In the genomic region with DNA sequence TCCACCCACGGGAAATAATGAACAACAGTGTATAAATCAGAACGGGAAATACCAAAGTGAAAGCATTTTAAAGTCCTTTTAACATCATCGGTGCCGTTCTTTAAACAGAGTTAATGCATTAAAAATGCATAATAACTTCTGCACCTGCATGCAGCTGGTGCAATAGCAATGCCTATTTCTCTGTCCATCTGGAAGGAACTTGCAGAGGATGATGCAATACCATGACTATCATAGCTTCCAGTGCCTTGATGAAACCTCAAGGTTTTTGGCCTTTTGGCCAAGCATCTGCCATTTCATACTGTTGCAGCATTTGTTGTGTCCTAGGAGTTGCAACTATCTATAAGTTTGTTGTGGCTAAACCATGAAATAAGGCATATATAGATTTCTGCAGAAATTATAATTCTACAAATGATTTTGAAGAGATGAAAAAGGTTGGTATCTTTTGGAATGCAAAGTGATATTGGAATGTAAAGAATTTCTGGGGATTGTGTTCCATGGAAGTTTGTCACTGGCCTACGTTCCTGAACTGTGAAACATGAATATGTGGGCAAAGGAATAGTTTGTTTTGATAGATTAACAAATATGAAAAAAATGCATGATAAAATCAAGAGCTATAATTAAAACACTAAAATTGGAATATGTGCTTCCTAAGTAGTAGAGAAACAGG, we compare ENCODE assay signal across 13 cellular contexts. TPM values are rescaled to one million over a fixed set of nuclear protein-coding genes. Genes with fewer than 3 reads are reported as not detected.
DNase-seq lines count a peak whose midpoint lies in the region; ATAC-seq, FAIRE-seq and TF ChIP-seq lines count a peak whose summit lies in the region.
"Had no signal": no experiment of that assay in that cellular context is flagged by ENCODE, and none has a peak within 500 bp of the region (broad histone marks: within the 10 kb centered on the region; RNA-seq: fewer than 3 reads in every experiment).

No MANE protein-coding gene starts in this region.

- CTCF ChIA-PET in OCI-LY7 (lab: Charles Lee; ENCODE audit: unreplicated experiment) = no interaction called here
- CTCF ChIA-PET in activated CD8-positive, alpha-beta T cell treated with anti-CD3 and anti-CD28 coated beads for 36 hours (lab: Charles Lee) = interaction anchor here (0.6 to 3.5 kb wide), 6 partner anchors 9 to 93 kb away, joined by 3 to 17 read pairs (median 4); a partner anchor contains a TSS

- H2AFZ ChIP-seq in OCI-LY7 (ENCODE audit: low read length) = peak overlapping the region; percentile 43; the same call in 1 of the 2 replicates

- peaks cover 47% of the 10 kb centered on the region for H3K4me1 Mint-ChIP-seq in osteocyte (ENCODE audit: unreplicated experiment)
- H3K4me1 Mint-ChIP-seq in activated CD8-positive, alpha-beta T cell treated with anti-CD3 and anti-CD28 coated beads for 36 hours (ENCODE audit: low read depth) = no peaks in the 10 kb centered on the region

- H4K20me1 ChIP-seq in OCI-LY7 (ENCODE audit: insufficient read depth, low read length) = no peaks in the 10 kb centered on the region

- no peaks in the 10 kb centered on the region for H3K36me3 ChIP-seq in OCI-LY7 (ENCODE audit: insufficient read depth, low read length)
- H3K36me3 ChIP-seq in HAP-1 (replicated peaks) = no peaks in the 10 kb centered on the region
- H3K36me3 ChIP-seq: left lung had no signal

- POLR2A ChIA-PET in OCI-LY7 (lab: Charles Lee) = interaction anchor here (0.9 to 3.9 kb wide), 4 partner anchors 9 to 48 kb away, joined by 4 to 29 read pairs (median 6); a partner anchor contains a TSS
- POLR2A ChIA-PET in activated CD8-positive, alpha-beta T cell treated with anti-CD3 and anti-CD28 coated beads for 36 hours (lab: Charles Lee) = no interaction called here

- no peaks in the 10 kb centered on the region for H3K9me2 ChIP-seq in OCI-LY7 (ENCODE audit: insufficient read depth, low read length)

- H3K27ac Mint-ChIP-seq in osteocyte (ENCODE audit: unreplicated experiment) = peak overlapping the region; percentile 77
- H3K27ac Mint-ChIP-seq in activated CD8-positive, alpha-beta T cell treated with anti-CD3 and anti-CD28 coated beads for 36 hours = no peak overlapping the region

- BruUV-seq in OCI-LY7 (replicated peaks; lab: Mats Ljungman, UMichigan) = no TSS peak

- H3K4me3 ChIP-seq in OCI-LY7 (ENCODE audit: low read depth, low read length, poor library complexity, severe bottlenecking) (no peak overlapping the region), HAP-1 (no peak overlapping the region)
- H3K4me3 ChIP-seq: left lung had no signal

- DNase-seq in H54 (ENCODE audit: insufficient read length, low spot score) (peak; percentile 33), OCI-LY7 (ENCODE audit: low spot score) (peak; percentile 16), dermis blood vessel endothelial cell (peak; percentile 84), osteocyte (ENCODE audit: extremely low spot score, unreplicated experiment) (no peak), HAP-1 (ENCODE audit: low spot score in 2 of 2) (no peak), NCI-H2171 treated with DMSO at 0.1 percent for 48 hours (lab: John Stamatoyannopoulos, UW) (no peak), NOMO-1 treated with dmso at 0.1 percent for 144 hours (lab: John Stamatoyannopoulos, UW; ENCODE audit: unreplicated experiment) (no peak)
- no peak for DNase-seq in activated CD8-positive, alpha-beta T cell treated with anti-CD3 and anti-CD28 coated beads for 36 hours
- DNase-seq: activated CD4-positive, CD25-positive, alpha-beta regulatory T cell; KG1; left lung; NCI-H774; right cardiac atrium had no signal

- H3K4me3 Mint-ChIP-seq in osteocyte (ENCODE audit: unreplicated experiment) = no peak overlapping the region
- H3K4me3 Mint-ChIP-seq in activated CD8-positive, alpha-beta T cell treated with anti-CD3 and anti-CD28 coated beads for 36 hours = no peak overlapping the region

- no peak for TF ChIP-seq POLR2A in H54 (IDR thresholded peaks at IDR 0.05; ENCODE audit: low read depth, low read length)

- no peak overlapping the region for H3K27ac ChIP-seq in OCI-LY7 (ENCODE audit: low read depth, low read length, poor library complexity, severe bottlenecking)
- H3K27ac ChIP-seq: left lung had no signal

- H3K9me3 ChIP-seq in OCI-LY7 (ENCODE audit: low read length) (no peaks in the 10 kb centered on the region), HAP-1 (no peaks in the 10 kb centered on the region)
- H3K9me3 ChIP-seq: left lung had no signal

- H3K9me3 Mint-ChIP-seq in osteocyte (ENCODE audit: unreplicated experiment) = no peaks in the 10 kb centered on the region
- H3K9me3 Mint-ChIP-seq in activated CD8-positive, alpha-beta T cell treated with anti-CD3 and anti-CD28 coated beads for 36 hours = no peaks in the 10 kb centered on the region

- intact Hi-C loops in OCI-LY7 (cut with micrococcal nuclease; ENCODE audit: unreplicated experiment) = no loop called here
- intact Hi-C loops in activated CD8-positive, alpha-beta T cell treated with anti-CD3 and anti-CD28 coated beads for 36 hours (cut with micrococcal nuclease) = no loop called here

- H3K36me3 Mint-ChIP-seq in osteocyte (ENCODE audit: unreplicated experiment) = no peaks in the 10 kb centered on the region
- no peaks in the 10 kb centered on the region for H3K36me3 Mint-ChIP-seq in activated CD8-positive, alpha-beta T cell treated with anti-CD3 and anti-CD28 coated beads for 36 hours (ENCODE audit: low read depth)

- no peaks in the 10 kb centered on the region for H3K27me3 Mint-ChIP-seq in osteocyte (ENCODE audit: unreplicated experiment)
- peaks cover 3% of the 10 kb centered on the region for H3K27me3 Mint-ChIP-seq in activated CD8-positive, alpha-beta T cell treated with anti-CD3 and anti-CD28 coated beads for 36 hours

- no peaks in the 10 kb centered on the region for H3K79me2 ChIP-seq in OCI-LY7 (ENCODE audit: insufficient read depth, low read depth, low read length)

- peak; percentile 98 for FAIRE-seq in H54 (lab: Jason Lieb, UNC)

- H3K4me2 ChIP-seq in OCI-LY7 (ENCODE audit: low read length) = no peak overlapping the region

- in situ Hi-C loops in HAP-1 (cut with MboI; ENCODE audit: low sequenced_read_pairs) = no loop called here

- ATAC-seq in activated CD8-positive, alpha-beta T cell treated with anti-CD3 and anti-CD28 coated beads for 36 hours = no peak
- ATAC-seq: left lung, right cardiac atrium had no signal

- H3K4me1 ChIP-seq in OCI-LY7 (ENCODE audit: insufficient read depth, low read length, poor library complexity, severe bottlenecking) (peaks cover 6% of the 10 kb centered on the region), HAP-1 (peaks cover 7% of the 10 kb centered on the region)

- H3K27me3 ChIP-seq in HAP-1 (ENCODE audit: low read depth) = no peaks in the 10 kb centered on the region
- H3K27me3 ChIP-seq: left lung had no signal

- no peak for TF ChIP-seq CTCF in OCI-LY7 (conservative IDR thresholded peaks at IDR 0.05; ENCODE audit: low read length)
- no peak for TF ChIP-seq CTCF in osteocyte (IDR thresholded peaks at IDR 0.05)
- TF ChIP-seq CTCF in activated CD8-positive, alpha-beta T cell treated with anti-CD3 and anti-CD28 coated beads for 36 hours (IDR thresholded peaks at IDR 0.05) = no peak

RNA-seq across cellular contexts. Expression of a gene that starts 9.8 kb away (rescaled TPM):
- 239 and 376 TPM in 2 replicates for total RNA-seq in OCI-LY7 (2014; rRNA removed; shearing (Covaris generic))
- total RNA-seq in OCI-LY7 (2022) (367 and 403 TPM in 2 replicates), dermis blood vessel endothelial cell (240 and 255 TPM in 2 replicates), osteocyte (327 and 333 TPM in 2 replicates)
- 100 to 1,000 TPM; 303 to 309 TPM for total RNA-seq in activated CD8-positive, alpha-beta T cell treated with anti-CD3 and anti-CD28 coated beads for 36 hours

RNA-seq across cellular contexts. Expression of a gene that starts 12.1 kb away (rescaled TPM):
- total RNA-seq in OCI-LY7 (2014; rRNA removed; shearing (Covaris generic)) = not detected in 2 replicates
- total RNA-seq in OCI-LY7 (2022) (not detected in 2 replicates), dermis blood vessel endothelial cell (under 0.01 TPM in 1 of 2 replicates, not detected in the other), osteocyte (0.38 and 0.63 TPM in 2 replicates)
- total RNA-seq in activated CD8-positive, alpha-beta T cell treated with anti-CD3 and anti-CD28 coated beads for 36 hours = not detected
- total RNA-seq: left lung, right cardiac atrium had no signal

RNA-seq across cellular contexts. Expression of a gene that starts 35.9 kb away (rescaled TPM):
- not detected in 2 replicates for total RNA-seq in OCI-LY7 (2014; rRNA removed; shearing (Covaris generic))
- total RNA-seq in OCI-LY7 (2022) = not detected in 2 replicates
- total RNA-seq in dermis blood vessel endothelial cell = not detected in 2 replicates
- not detected in 2 replicates for total RNA-seq in osteocyte
- total RNA-seq in activated CD8-positive, alpha-beta T cell treated with anti-CD3 and anti-CD28 coated beads for 36 hours = not detected
- total RNA-seq: left lung, right cardiac atrium had no signal

RNA-seq across cellular contexts. Expression of a gene that starts 46.3 kb away (rescaled TPM):
- total RNA-seq in OCI-LY7 (2014; rRNA removed; shearing (Covaris generic)) = not detected in 2 replicates
- not detected in 2 replicates for total RNA-seq in OCI-LY7 (2022)
- total RNA-seq in dermis blood vessel endothelial cell = not detected in 2 replicates
- total RNA-seq in osteocyte = not detected in 2 replicates
- total RNA-seq in activated CD8-positive, alpha-beta T cell treated with anti-CD3 and anti-CD28 coated beads for 36 hours = not detected
- total RNA-seq: left lung, right cardiac atrium had no signal

Comparison
In these comparisons a context has a peak if more than half of its experiments do, and no peak if none do; other contexts are left out.
1. DNase-seq: peak in H54 (single experiment), OCI-LY7 (single experiment) and dermis blood vessel endothelial cell (single experiment); none in osteocyte (single experiment), activated CD8-positive, alpha-beta T cell treated with anti-CD3 and anti-CD28 coated beads for 36 hours (single experiment), HAP-1 (0 of 2), NCI-H2171 treated with DMSO at 0.1 percent for 48 hours (single experiment) and NOMO-1 treated with dmso at 0.1 percent for 144 hours (single experiment).